ENCODE assay signal across 17 cellular contexts in the genomic region with DNA sequence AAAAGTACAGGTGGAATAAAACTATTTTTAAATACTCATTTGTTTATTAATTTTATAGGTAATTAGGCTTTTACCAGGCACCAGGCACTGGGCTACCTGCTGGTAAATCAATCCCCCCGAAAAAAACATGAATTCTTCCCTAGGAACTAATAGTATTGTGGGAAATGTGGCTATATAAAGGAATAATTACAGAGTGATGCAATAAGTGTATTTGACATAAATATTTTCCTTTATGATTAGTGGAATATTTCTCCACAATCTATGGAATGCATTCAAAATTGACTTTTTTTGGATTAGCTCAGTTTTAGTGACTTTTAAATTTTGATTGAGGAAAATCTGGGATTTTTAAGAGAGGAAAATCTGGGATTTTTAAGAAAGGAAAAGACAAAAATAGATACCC.
"Had no signal": no experiment of that assay in that cellular context is flagged by ENCODE, and none has a peak within 500 bp of the region (broad histone marks: within the 10 kb centered on the region; RNA-seq: fewer than 3 reads in every experiment).

No MANE protein-coding gene starts in this region.

- H3K36me3 ChIP-seq: pancreas, tibial nerve, upper lobe of right lung had no signal

- DNase-seq: erythroblast, foreskin keratinocyte, head of caudate nucleus, kidney glomerular epithelial cell, mesendoderm, naive B cell, occipital lobe, pancreas, right cardiac atrium, upper lobe of right lung had no signal

- H3K79me2 ChIP-seq: hepatocyte had no signal

- H3K27me3 ChIP-seq: hepatocyte, pancreas, tibial nerve, upper lobe of right lung had no signal

- H3K4me1 ChIP-seq: foreskin keratinocyte, pancreas, tibial nerve, upper lobe of right lung had no signal

- ATAC-seq: foreskin keratinocyte; pancreas; right cardiac atrium; stimulated activated memory B cell treated with anti-CD40 and anti-IgM and Interleukin-4, amounts not matched to agents 10 μg/mL and 1 μg/mL and 100 μg/mL, for 72 hours; upper lobe of right lung had no signal

- H3K4me2 ChIP-seq: smooth muscle cell had no signal

- H3K9me3 ChIP-seq: pancreas, tibial nerve, upper lobe of right lung had no signal

- H3K4me3 ChIP-seq: hepatocyte, pancreas, smooth muscle cell, tibial nerve, upper lobe of right lung had no signal

- H2AFZ ChIP-seq: hepatocyte had no signal

- FAIRE-seq: colon, endothelial cell of umbilical vein, islet of Langerhans, pancreas had no signal

- H3K27ac ChIP-seq: foreskin keratinocyte, hepatocyte, pancreas, tibial nerve, upper lobe of right lung had no signal
